In the genomic region with DNA sequence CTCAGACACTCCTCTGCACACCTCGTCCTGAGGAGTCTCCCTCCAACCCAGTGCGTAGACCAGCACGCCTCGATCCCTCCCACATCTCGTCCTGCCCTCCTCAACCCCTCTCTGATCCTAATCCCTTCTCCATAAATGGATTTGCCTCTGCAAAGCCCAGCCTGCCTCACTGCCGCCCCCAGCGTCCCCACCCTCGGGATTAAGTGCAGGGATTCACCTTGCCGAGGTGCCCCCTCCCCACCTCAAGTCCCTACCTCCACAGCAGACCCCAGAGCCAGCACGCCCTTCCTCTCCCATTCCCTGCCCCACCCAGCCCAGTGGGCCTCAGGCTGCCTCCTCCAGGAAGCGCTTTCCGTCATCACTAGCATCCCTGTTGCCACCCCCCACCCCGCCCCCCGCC, we compare ENCODE assay signal across 7 cellular contexts. TPM values are rescaled to one million over a fixed set of nuclear protein-coding genes. Genes with fewer than 3 reads are reported as not detected.
A peak's percentile ranks its signal among the peaks of the same experiment; 100 is the strongest.
DNase-seq lines count a peak whose midpoint lies in the region; TF ChIP-seq lines count a peak whose summit lies in the region.
"Had no signal": no experiment of that assay in that cellular context is flagged by ENCODE, and none has a peak within 500 bp of the region (broad histone marks: within the 10 kb centered on the region; RNA-seq: fewer than 3 reads in every experiment).

No MANE protein-coding gene starts in this region.

- H3K4me3 Mint-ChIP-seq in activated naive CD4-positive, alpha-beta T cell treated with anti-CD3 and anti-CD28 coated beads, Interleukin-2, amount 10 ng/mL, durations not matched to agents 7 days and 5 days, result peak overlapping the region; percentile 31

- H2BK5ac ChIP-seq in trophoblast cell (ENCODE audit: low read depth, low read length, poor library complexity), result no peak overlapping the region

- no peak overlapping the region for H3K18ac ChIP-seq in trophoblast cell (ENCODE audit: low read length)

- no peak for DNase-seq in activated naive CD4-positive, alpha-beta T cell treated with anti-CD3 and anti-CD28 coated beads, Interleukin-2, amount 10 ng/mL, durations not matched to agents 7 days and 5 days
- no peak for DNase-seq in activated naive CD4-positive, alpha-beta T cell treated with Interleukin-2 at 50 U/mL for 16 hours
- no peak for DNase-seq in effector memory CD4-positive, alpha-beta T cell
- no peak for DNase-seq in transverse colon
- DNase-seq in trophoblast cell, result no peak
- DNase-seq in GM20000 (ENCODE audit: low spot score), result no peak
- DNase-seq: NCI-H1092 had no signal

- in situ Hi-C loops in transverse colon (cut with MboI; ENCODE audit: low pct_ligation_motif_present in 1 of 4, low pct_unique_long_range_greater_than_20kb in 1 of 4, low sequenced_read_pairs in 3 of 4), result no loop called here

- 9 to 42% methylated on average over 7 to 14 of the region's 14 CpGs for WGBS in transverse colon (ENCODE audit: low coverage in 1 of 2), 2 donors
- no CpG with 5 or more reads among the region's 14 CpGs for WGBS in trophoblast cell (ENCODE audit: extremely low coverage, insufficient coverage, insufficient read length)

- H3K79me2 ChIP-seq in trophoblast cell (ENCODE audit: control insufficient read depth, insufficient read depth, low read length, poor library complexity), result peaks cover 11% of the 10 kb centered on the region

- TF ChIP-seq CTCF in transverse colon (IDR thresholded peaks at IDR 0.05) (no peak), GM20000 (IDR thresholded peaks at IDR 0.05; ENCODE audit: extremely low read depth, missing control alignments) (no peak)

- peaks cover 55% of the 10 kb centered on the region for H3K4me1 Mint-ChIP-seq in activated naive CD4-positive, alpha-beta T cell treated with anti-CD3 and anti-CD28 coated beads, Interleukin-2, amount 10 ng/mL, durations not matched to agents 7 days and 5 days

- H3K4me2 ChIP-seq in trophoblast cell (ENCODE audit: low read length), result no peak overlapping the region

- peaks cover 1% of the 10 kb centered on the region for H3K36me3 Mint-ChIP-seq in activated naive CD4-positive, alpha-beta T cell treated with anti-CD3 and anti-CD28 coated beads, Interleukin-2, amount 10 ng/mL, durations not matched to agents 7 days and 5 days

- H3K79me1 ChIP-seq in trophoblast cell (ENCODE audit: low read length), result peaks cover 7% of the 10 kb centered on the region

- intact Hi-C loops in transverse colon (cut with DNase I; ENCODE audit: low total_unique reads), result no loop called here

- H3K23ac ChIP-seq in trophoblast cell (ENCODE audit: low read length), result no peak overlapping the region

- H3K27ac ChIP-seq in effector memory CD4-positive, alpha-beta T cell (ENCODE audit: insufficient read depth, low read length, poor library complexity, severe bottlenecking), result peak overlapping the region; percentile 86
- H3K27ac ChIP-seq in transverse colon (peak overlapping the region; percentile 91 to 96 (median 93)), trophoblast cell (ENCODE audit: low read depth, low read length) (no peak overlapping the region)

- no peaks in the 10 kb centered on the region for H3K9me3 ChIP-seq in effector memory CD4-positive, alpha-beta T cell (ENCODE audit: control insufficient read depth, low read length)
- H3K9me3 ChIP-seq in transverse colon (no peaks in the 10 kb centered on the region), trophoblast cell (ENCODE audit: insufficient read depth, low read depth, low read length) (no peaks in the 10 kb centered on the region)

- H3K9me3 Mint-ChIP-seq in activated naive CD4-positive, alpha-beta T cell treated with anti-CD3 and anti-CD28 coated beads, Interleukin-2, amount 10 ng/mL, durations not matched to agents 7 days and 5 days, result no peaks in the 10 kb centered on the region

- H3K27me3 ChIP-seq in effector memory CD4-positive, alpha-beta T cell (replicated peaks; ENCODE audit: control insufficient read depth, insufficient read depth, low read length, poor library complexity, severe bottlenecking), result no peaks in the 10 kb centered on the region
- H3K27me3 ChIP-seq in transverse colon (no peaks in the 10 kb centered on the region), trophoblast cell (ENCODE audit: insufficient read depth, low read length) (peaks cover 10% of the 10 kb centered on the region)

- no peak for TF ChIP-seq EP300 in transverse colon (IDR thresholded peaks at IDR 0.05; ENCODE audit: low read depth)

- H2AFZ ChIP-seq in trophoblast cell (ENCODE audit: insufficient read depth, low read length, poor library complexity), result no peak overlapping the region

- H3K4ac ChIP-seq in trophoblast cell (ENCODE audit: low read depth, low read length), result no peak overlapping the region

- H3K9ac ChIP-seq in trophoblast cell (ENCODE audit: low read length), result no peak overlapping the region

- no peaks in the 10 kb centered on the region for H3K36me3 ChIP-seq in effector memory CD4-positive, alpha-beta T cell (ENCODE audit: control insufficient read depth, insufficient read depth, low read length)
- H3K36me3 ChIP-seq in transverse colon (no peaks in the 10 kb centered on the region), trophoblast cell (ENCODE audit: control insufficient read depth in 1 of 2, insufficient read depth in 2 of 2, low read length in 2 of 2) (peaks cover 0 to under 1% of the 10 kb centered on the region in 2 experiments)

- no peak overlapping the region for H3K4me3 ChIP-seq in effector memory CD4-positive, alpha-beta T cell (ENCODE audit: insufficient read depth, low read depth, low read length, poor library complexity, severe bottlenecking)
- H3K4me3 ChIP-seq in transverse colon, result no peak overlapping the region
- no peak overlapping the region for H3K4me3 ChIP-seq in trophoblast cell (ENCODE audit: low read depth, low read length)

- peak overlapping the region; percentile 45 for H3K27ac Mint-ChIP-seq in activated naive CD4-positive, alpha-beta T cell treated with anti-CD3 and anti-CD28 coated beads, Interleukin-2, amount 10 ng/mL, durations not matched to agents 7 days and 5 days

- H4K91ac ChIP-seq in trophoblast cell (ENCODE audit: low read depth, low read length), result no peak overlapping the region

- H3K27me3 Mint-ChIP-seq in activated naive CD4-positive, alpha-beta T cell treated with anti-CD3 and anti-CD28 coated beads, Interleukin-2, amount 10 ng/mL, durations not matched to agents 7 days and 5 days, result no peaks in the 10 kb centered on the region

- no peak overlapping the region for H3K14ac ChIP-seq in trophoblast cell (ENCODE audit: low read length)

- H2BK12ac ChIP-seq in trophoblast cell (ENCODE audit: low read length), result no peak overlapping the region

- no peak overlapping the region for H4K8ac ChIP-seq in trophoblast cell (ENCODE audit: low read depth, low read length)

- H2AK5ac ChIP-seq in trophoblast cell (ENCODE audit: low read length), result no peak overlapping the region

- CTCF ChIA-PET in activated naive CD4-positive, alpha-beta T cell treated with anti-CD3 and anti-CD28 coated beads, Interleukin-2, amount 10 ng/mL, durations not matched to agents 7 days and 5 days (lab: Charles Lee), result no interaction called here

- H4K12ac ChIP-seq in trophoblast cell (ENCODE audit: low read depth, low read length), result no peak overlapping the region

- no peak overlapping the region for H2BK120ac ChIP-seq in trophoblast cell (ENCODE audit: insufficient read depth, low read length, poor library complexity)

- no peak for TF ChIP-seq POLR2A in transverse colon (IDR thresholded peaks at IDR 0.05)

- H3K4me1 ChIP-seq in effector memory CD4-positive, alpha-beta T cell (ENCODE audit: control insufficient read depth, insufficient read depth, low read length, poor library complexity, severe bottlenecking), result peaks cover 64% of the 10 kb centered on the region
- H3K4me1 ChIP-seq in transverse colon (peaks cover 60 to 82% (median 75%) of the 10 kb centered on the region in 4 donors), trophoblast cell (ENCODE audit: control insufficient read depth in 1 of 2, insufficient read depth in 2 of 2, low read length in 2 of 2) (peaks cover 36 to 37% of the 10 kb centered on the region in 2 experiments)

RNA-seq across cellular contexts. Expression of gene KLF16, which starts 4.1 kb away (rescaled TPM):
- total RNA-seq in transverse colon, result 10 to 100 TPM in 3 of 4 donors, 1 to 10 TPM in 1; 9.0 to 18.3 (median 11.6) TPM
- polyA plus RNA-seq in trophoblast cell (2013), result 18.5 and 21.1 TPM in 2 replicates

RNA-seq across cellular contexts. Expression of gene REXO1, which starts 11.0 kb away (rescaled TPM):
- total RNA-seq in transverse colon, result 10 to 100 TPM; 36.0 to 95.0 (median 56.3) TPM
- 24.5 and 26.8 TPM in 2 replicates for polyA plus RNA-seq in trophoblast cell (2013)

RNA-seq across cellular contexts. Expression of gene ABHD17A, which starts 26.0 kb away (rescaled TPM):
- total RNA-seq in transverse colon, result 100 to 1,000 TPM in 3 of 4 donors, 10 to 100 TPM in 1; 90.0 to 179 (median 140) TPM
- polyA plus RNA-seq in trophoblast cell (2013), result 55.3 and 58.0 TPM in 2 replicates

RNA-seq across cellular contexts. Expression of gene ADAT3, which starts 45.9 kb away (rescaled TPM):
- total RNA-seq in transverse colon, result 10 to 100 TPM; 18.7 to 73.2 (median 30.3) TPM
- 10.9 and 12.1 TPM in 2 replicates for polyA plus RNA-seq in trophoblast cell (2013)

RNA-seq across cellular contexts. Expression of gene SCAMP4, which starts 45.9 kb away (rescaled TPM):
- total RNA-seq in transverse colon, result 100 to 1,000 TPM in 1 of 4 donors, 10 to 100 TPM in 3; 25.1 to 119 (median 86.6) TPM
- 70.2 and 70.3 TPM in 2 replicates for polyA plus RNA-seq in trophoblast cell (2013)
